8 cellular contexts compared by ENCODE assay signal in the genomic region with DNA sequence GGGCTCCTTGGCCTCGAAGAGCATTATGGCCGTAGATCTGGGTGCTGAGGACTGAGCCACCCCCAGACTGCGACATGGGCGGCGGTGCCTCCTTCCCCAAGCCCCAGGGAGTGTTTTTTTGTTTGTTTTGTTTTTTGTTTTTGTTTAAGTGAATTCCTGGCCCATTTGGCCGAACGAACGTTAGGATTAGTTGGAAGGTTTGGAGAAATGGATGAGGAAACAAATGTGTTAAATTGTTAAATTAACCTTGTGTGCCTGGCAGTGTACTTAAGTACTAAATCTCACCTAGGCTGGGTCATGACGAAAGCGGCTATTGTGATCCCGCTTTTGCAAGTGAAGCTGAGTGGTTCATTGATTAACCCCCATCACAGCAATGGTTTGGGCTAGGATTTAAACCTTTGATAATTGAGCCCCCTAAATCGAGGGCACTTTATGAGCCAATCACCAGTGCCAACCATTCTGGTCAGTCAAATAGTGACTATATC. TPM values are rescaled to one million over a fixed set of nuclear protein-coding genes. Genes with fewer than 3 reads are reported as not detected.
DNase-seq lines count a peak whose midpoint lies in the region; ATAC-seq and TF ChIP-seq lines count a peak whose summit lies in the region.

No MANE protein-coding gene starts in this region.

- H3K9me3 ChIP-seq in ectodermal cell (ENCODE audit: control insufficient read depth, low read length) = no peaks in the 10 kb centered on the region
- H3K9me3 ChIP-seq in neutrophil = no peaks in the 10 kb centered on the region

- peaks cover 15% of the 10 kb centered on the region for H3K36me3 Mint-ChIP-seq in Calu3 (ENCODE audit: insufficient read depth, unreplicated experiment)

- H3K27ac ChIP-seq in ectodermal cell (ENCODE audit: insufficient read depth, low read depth, low read length, poor library complexity, severe bottlenecking) = no peak overlapping the region
- H3K27ac ChIP-seq in neutrophil = peak overlapping the region; percentile 87

- TF ChIP-seq CTCF in Calu3 (IDR thresholded peaks at IDR 0.05; ENCODE audit: unreplicated experiment) (no peak), neutrophil (IDR thresholded peaks at IDR 0.05) (no peak)

- ATAC-seq in HG03378 (IDR thresholded peaks at IDR 0.05; ENCODE audit: unreplicated experiment) = no peak
- ATAC-seq in GM21367 (IDR thresholded peaks at IDR 0.05; ENCODE audit: unreplicated experiment) = no peak
- no peak for ATAC-seq in GM21619 (IDR thresholded peaks at IDR 0.05; ENCODE audit: unreplicated experiment)

- peak overlapping the region; percentile 94 for H3K4me3 Mint-ChIP-seq in Calu3 (ENCODE audit: low read depth, unreplicated experiment)

- H3K36me3 ChIP-seq in ectodermal cell (ENCODE audit: control insufficient read depth, insufficient read depth, low read length) = no peaks in the 10 kb centered on the region
- no peaks in the 10 kb centered on the region for H3K36me3 ChIP-seq in neutrophil

- BruUV-seq in Calu3 (replicated peaks; lab: Mats Ljungman, UMichigan) = TSS peak; percentile 86

- CTCF ChIA-PET in Calu3 (lab: Charles Lee) = no interaction called here

- no peaks in the 10 kb centered on the region for H3K27me3 Mint-ChIP-seq in Calu3 (ENCODE audit: unreplicated experiment)

- H3K4me1 Mint-ChIP-seq in Calu3 (ENCODE audit: low read depth, unreplicated experiment) = peaks cover 8% of the 10 kb centered on the region

- no peaks in the 10 kb centered on the region for H3K27me3 ChIP-seq in ectodermal cell (ENCODE audit: control insufficient read depth, insufficient read depth, low read length, poor library complexity, severe bottlenecking)
- H3K27me3 ChIP-seq in neutrophil = no peaks in the 10 kb centered on the region

- H3K27ac Mint-ChIP-seq in Calu3 (ENCODE audit: unreplicated experiment) = no peak overlapping the region

- 56 to 61% methylated on average over 12 of the region's 12 CpGs for WGBS in ectodermal cell, 2 experiments

- intact Hi-C loops in Calu3 (cut with micrococcal nuclease; ENCODE audit: unreplicated experiment) = no loop called here

- H3K4me1 ChIP-seq in ectodermal cell (ENCODE audit: control insufficient read depth, insufficient read depth, low read length) (no peaks in the 10 kb centered on the region), neutrophil (ENCODE audit: control insufficient read depth in 1 of 2, insufficient read depth in 1 of 2, low read depth in 1 of 2, low read length in 1 of 2) (peaks cover 19 to 23% of the 10 kb centered on the region in 2 experiments)

- no peaks in the 10 kb centered on the region for H3K9me3 Mint-ChIP-seq in Calu3 (ENCODE audit: low read depth, unreplicated experiment)

- DNase-seq in Calu3 = no peak
- peak; percentile 69 for DNase-seq in LoVo (ENCODE audit: low spot score)
- no peak for DNase-seq in T-helper 9 cell

- H3K4me3 ChIP-seq in ectodermal cell (ENCODE audit: insufficient read depth, low read depth, low read length) = peak overlapping the region; percentile 48
- H3K4me3 ChIP-seq in neutrophil (ENCODE audit: low read depth in 1 of 2, low read length in 1 of 2) = peak overlapping the region; percentile 79 to 96

RNA-seq across cellular contexts. Expression of gene HNRNPK, which starts 22.9 kb away (rescaled TPM):
- total RNA-seq in Calu3 (2022) = 517 and 543 TPM in 2 replicates
- polyA plus RNA-seq in ectodermal cell (2013, experiment 1 of 4) = 1,275 TPM
- polyA plus RNA-seq in ectodermal cell (2013, experiment 2 of 4) = 1,111 TPM
- polyA plus RNA-seq in ectodermal cell (2013, experiment 3 of 4) = 781 TPM
- 878 TPM for polyA plus RNA-seq in ectodermal cell (2013, experiment 4 of 4)

RNA-seq across cellular contexts. Expression of gene RMI1, which starts 23.5 kb away (rescaled TPM):
- total RNA-seq in Calu3 (2022) = 13.4 and 15.4 TPM in 2 replicates
- polyA plus RNA-seq in ectodermal cell (2013, experiment 1 of 4) = 34.8 TPM
- polyA plus RNA-seq in ectodermal cell (2013, experiment 2 of 4) = 35.0 TPM
- polyA plus RNA-seq in ectodermal cell (2013, experiment 3 of 4) = 34.2 TPM
- polyA plus RNA-seq in ectodermal cell (2013, experiment 4 of 4) = 35.4 TPM

RNA-seq across cellular contexts. Expression of gene KIF27, which starts 35.8 kb away (rescaled TPM):
- total RNA-seq in Calu3 (2022) = 5.8 and 6.6 TPM in 2 replicates
- 10.0 TPM for polyA plus RNA-seq in ectodermal cell (2013, experiment 1 of 4)
- polyA plus RNA-seq in ectodermal cell (2013, experiment 2 of 4) = 6.9 TPM
- polyA plus RNA-seq in ectodermal cell (2013, experiment 3 of 4) = 5.4 TPM
- 7.3 TPM for polyA plus RNA-seq in ectodermal cell (2013, experiment 4 of 4)
